In genomic region chr18:74819433-74820059, GRCh38 we compare ENCODE assay signal across 8 cellular contexts.
DNase-seq lines count a peak whose midpoint lies in the region; ATAC-seq, FAIRE-seq and TF ChIP-seq lines count a peak whose summit lies in the region.

No MANE protein-coding gene starts in this region.

- CTCF ChIA-PET in endothelial cell of umbilical vein (lab: Charles Lee): interaction anchor here (1.2 to 2.9 kb wide), 6 partner anchors 11 to 144 kb away, joined by 3 to 10 read pairs (median 4); no protein-coding TSS in a partner anchor

- intact Hi-C loops in endothelial cell of umbilical vein (cut with micrococcal nuclease): no loop called here
- intact Hi-C loops in upper lobe of right lung (cut with DNase I): no loop called here

- dilution Hi-C loops in endothelial cell of umbilical vein (cut with MboI; ENCODE audit: extremely low pct_ligation_motif_present, low sequenced_read_pairs): no loop called here

- H3K27me3 ChIP-seq in endothelial cell of umbilical vein (ENCODE audit: control insufficient read depth in 2 of 2, insufficient read depth in 2 of 2, low read length in 2 of 2): no peaks in the 10 kb centered on the region
- H3K27me3 ChIP-seq in upper lobe of right lung: no peaks in the 10 kb centered on the region

- POLR2A ChIA-PET in endothelial cell of umbilical vein (lab: Charles Lee): no interaction called here

- FAIRE-seq in endothelial cell of umbilical vein (lab: Jason Lieb, UNC): peak; percentile 4
- no peak for FAIRE-seq in HTR-8/SVneo (lab: Jason Lieb, UNC)

- no TSS peak for BruUV-seq in endothelial cell of umbilical vein (replicated peaks; lab: Mats Ljungman, UMichigan)

- peak; percentile 25 for TF ChIP-seq CTCF in GM20000 (IDR thresholded peaks at IDR 0.05; ENCODE audit: extremely low read depth, missing control alignments)
- TF ChIP-seq CTCF in endothelial cell of umbilical vein (IDR thresholded peaks at IDR 0.05; ENCODE audit: extremely low read depth in 1 of 2, insufficient read depth in 1 of 2, low read depth in 1 of 2, low read length in 2 of 2): peak; percentile 52 to 55
- peak; percentile 26 for TF ChIP-seq CTCF in upper lobe of right lung (IDR thresholded peaks at IDR 0.05)

- no peak overlapping the region for H3K27ac ChIP-seq in endothelial cell of umbilical vein (ENCODE audit: insufficient read depth, low read depth, low read length)
- H3K27ac ChIP-seq in upper lobe of right lung: no peak overlapping the region

- no peaks in the 10 kb centered on the region for H3K9me3 ChIP-seq in endothelial cell of umbilical vein (replicated peaks; ENCODE audit: control insufficient read depth, insufficient read depth, low read length)
- no peaks in the 10 kb centered on the region for H3K9me3 ChIP-seq in upper lobe of right lung

- H3K4me1 ChIP-seq in endothelial cell of umbilical vein (ENCODE audit: control insufficient read depth, extremely low read depth, insufficient read depth, low read length) (no peaks in the 10 kb centered on the region), upper lobe of right lung (no peaks in the 10 kb centered on the region)

- no peaks in the 10 kb centered on the region for H4K20me1 ChIP-seq in endothelial cell of umbilical vein (replicated peaks; ENCODE audit: control insufficient read depth, extremely low read depth, insufficient read depth, low read length)

- no peak overlapping the region for H3K4me3 ChIP-seq in Jurkat, Clone E6-1 (ENCODE audit: low read length)
- H3K4me3 ChIP-seq in endothelial cell of umbilical vein (replicated peaks in 1 of 3; ENCODE audit: insufficient read depth in 1 of 3, low read depth in 1 of 3, low read length in 3 of 3) (no peak overlapping the region), upper lobe of right lung (no peak overlapping the region)

- DNase-seq in Caki2 (ENCODE audit: low read depth) (peak; percentile 14), GM20000 (ENCODE audit: low spot score) (peak; percentile 13), endothelial cell of umbilical vein (ENCODE audit: low read depth, low spot score) (no peak), upper lobe of right lung (no peak), HTR-8/SVneo (ENCODE audit: insufficient read length, low spot score) (no peak)
- peak; percentile 26 for DNase-seq in Jurkat, Clone E6-1 (ENCODE audit: low read depth, low spot score)
- DNase-seq in activated CD4-positive, CD25-positive, alpha-beta regulatory T cell treated with anti-CD3 and anti-CD28 coated beads, Interleukin-2, amount 50 U/mL, for 72 hours: no peak
- DNase-seq in activated CD4-positive, alpha-beta T cell treated with anti-CD3 and anti-CD28 coated beads, Interleukin-2, amount 50 U/mL, for 4 hours: no peak

- in situ Hi-C loops in Caki2 (cut with HindIII; ENCODE audit: low pct_unique_long_range_greater_than_20kb, low sequenced_read_pairs): no loop called here

- peak; percentile 49 for ATAC-seq in upper lobe of right lung

- H3K36me3 ChIP-seq in endothelial cell of umbilical vein (ENCODE audit: control insufficient read depth in 2 of 2, extremely low read depth in 1 of 2, insufficient read depth in 2 of 2, low read length in 2 of 2): no peaks in the 10 kb centered on the region
- H3K36me3 ChIP-seq in upper lobe of right lung: no peaks in the 10 kb centered on the region

- H3K9ac ChIP-seq in endothelial cell of umbilical vein (replicated peaks; ENCODE audit: extremely low read depth, insufficient read depth, low read length): no peak overlapping the region

- H3K9me1 ChIP-seq in endothelial cell of umbilical vein (replicated peaks; ENCODE audit: control insufficient read depth, extremely low read depth, insufficient read depth, low read length): no peaks in the 10 kb centered on the region

- H3K79me2 ChIP-seq in endothelial cell of umbilical vein (ENCODE audit: control insufficient read depth, insufficient read depth, low read length): no peaks in the 10 kb centered on the region

- no peak for TF ChIP-seq POLR2A in endothelial cell of umbilical vein (IDR thresholded peaks at IDR 0.05; ENCODE audit: low read depth, low read length)

- H3K4me2 ChIP-seq in endothelial cell of umbilical vein (ENCODE audit: insufficient read depth, low read length): no peak overlapping the region

- H2AFZ ChIP-seq in endothelial cell of umbilical vein (ENCODE audit: low read depth, low read length): no peak overlapping the region

TF ChIP-seq in endothelial cell of umbilical vein, 7 proteins besides CTCF, POLR2A, EP300 and RAD21:
- no peak for TF ChIP-seq POLR2AphosphoS5 (IDR thresholded peaks at IDR 0.05; ENCODE audit: insufficient read depth, low read depth, low read length)
- TF ChIP-seq EZH2 (IDR thresholded peaks at IDR 0.05; ENCODE audit: borderline replicate concordance, low read depth, low read length, severe bottlenecking): no peak
- TF ChIP-seq MYC (IDR thresholded peaks at IDR 0.05; ENCODE audit: low read depth, low read length): no peak

Comparison
In these comparisons a context has a peak if more than half of its experiments do, and no peak if none do; other contexts are left out.
1. DNase-seq: peak in Caki2 (single experiment), GM20000 (single experiment) and Jurkat, Clone E6-1 (single experiment); none in endothelial cell of umbilical vein (single experiment), upper lobe of right lung (single experiment), activated CD4-positive, CD25-positive, alpha-beta regulatory T cell treated with anti-CD3 and anti-CD28 coated beads, Interleukin-2, amount 50 U/mL, for 72 hours (single experiment), activated CD4-positive, alpha-beta T cell treated with anti-CD3 and anti-CD28 coated beads, Interleukin-2, amount 50 U/mL, for 4 hours (0 of 2) and HTR-8/SVneo (single experiment).
2. Peak in every context shown above with its lines, with median percentiles within 50 percentile points of each other: CTCF ChIP-seq.